Comparison of ENCODE assay signal across 10 cellular contexts in genomic region chr5:14250094-14250777, GRCh38.
DNase-seq lines count a peak whose midpoint lies in the region; ATAC-seq and TF ChIP-seq lines count a peak whose summit lies in the region.
"Had no signal": no experiment of that assay in that cellular context is flagged by ENCODE, and none has a peak within 500 bp of the region (broad histone marks: within the 10 kb centered on the region; RNA-seq: fewer than 3 reads in every experiment).

No MANE protein-coding gene starts in this region.

- H3K36me3 ChIP-seq in psoas muscle (ENCODE audit: insufficient read depth in 1 of 2, low read depth in 1 of 2): no peaks in the 10 kb centered on the region
- H3K36me3 ChIP-seq: suprapubic skin had no signal

- peaks cover 3% of the 10 kb centered on the region for H3K9me3 Mint-ChIP-seq in activated CD8-positive, alpha-beta T cell treated with anti-CD3 and anti-CD28 coated beads for 36 hours
- H3K9me3 Mint-ChIP-seq: activated naive CD8-positive, alpha-beta T cell treated with anti-CD3 and anti-CD28 coated beads, Interleukin-2, amount 10 ng/mL, durations not matched to agents 7 days and 5 days had no signal

- H3K4me3 Mint-ChIP-seq in activated CD8-positive, alpha-beta T cell treated with anti-CD3 and anti-CD28 coated beads for 36 hours: no peak overlapping the region
- H3K4me3 Mint-ChIP-seq: activated naive CD8-positive, alpha-beta T cell treated with anti-CD3 and anti-CD28 coated beads, Interleukin-2, amount 10 ng/mL, durations not matched to agents 7 days and 5 days had no signal

- H3K27me3 ChIP-seq in psoas muscle (ENCODE audit: insufficient read depth in 3 of 3, low read length in 2 of 3): no peaks in the 10 kb centered on the region
- H3K27me3 ChIP-seq: suprapubic skin had no signal

- peak overlapping the region; percentile 3 for H3K4me3 ChIP-seq in psoas muscle
- H3K4me3 ChIP-seq: suprapubic skin had no signal

- no peaks in the 10 kb centered on the region for H3K36me3 Mint-ChIP-seq in activated CD8-positive, alpha-beta T cell treated with anti-CD3 and anti-CD28 coated beads for 36 hours (ENCODE audit: low read depth)
- H3K36me3 Mint-ChIP-seq: activated naive CD8-positive, alpha-beta T cell treated with anti-CD3 and anti-CD28 coated beads, Interleukin-2, amount 10 ng/mL, durations not matched to agents 7 days and 5 days had no signal

- CTCF ChIA-PET in activated CD8-positive, alpha-beta T cell treated with anti-CD3 and anti-CD28 coated beads for 36 hours (lab: Charles Lee): no interaction called here

- H3K4me1 ChIP-seq in psoas muscle: peaks cover 39% of the 10 kb centered on the region

- no peak for TF ChIP-seq EP300 in Ishikawa (IDR thresholded peaks at IDR 0.05; ENCODE audit: borderline replicate concordance)

- intact Hi-C loops in head of caudate nucleus (cut with DNase I) (no loop called here), psoas muscle (cut with DNase I) (no loop called here)
- intact Hi-C loops in activated CD8-positive, alpha-beta T cell treated with anti-CD3 and anti-CD28 coated beads for 36 hours (cut with micrococcal nuclease): no loop called here

- no peak for TF ChIP-seq CTCF in psoas muscle (IDR thresholded peaks at IDR 0.05)
- TF ChIP-seq CTCF in activated CD8-positive, alpha-beta T cell treated with anti-CD3 and anti-CD28 coated beads for 36 hours (IDR thresholded peaks at IDR 0.05): no peak

- no peaks in the 10 kb centered on the region for H3K27me3 Mint-ChIP-seq in activated CD8-positive, alpha-beta T cell treated with anti-CD3 and anti-CD28 coated beads for 36 hours

- H3K27ac Mint-ChIP-seq in activated CD8-positive, alpha-beta T cell treated with anti-CD3 and anti-CD28 coated beads for 36 hours: no peak overlapping the region
- H3K27ac Mint-ChIP-seq: activated naive CD8-positive, alpha-beta T cell treated with anti-CD3 and anti-CD28 coated beads, Interleukin-2, amount 10 ng/mL, durations not matched to agents 7 days and 5 days had no signal

- peaks cover 4% of the 10 kb centered on the region for H3K9me3 ChIP-seq in psoas muscle
- H3K9me3 ChIP-seq: suprapubic skin had no signal

- POLR2A ChIA-PET in activated CD8-positive, alpha-beta T cell treated with anti-CD3 and anti-CD28 coated beads for 36 hours (lab: Charles Lee): no interaction called here

- ATAC-seq in SK-N-SH treated with all-trans-retinoic acid at 6 μM for 48 hours (peak; percentile 67), psoas muscle (peak; percentile 72 to 87 (median 77)), HG03108 (IDR thresholded peaks at IDR 0.05; ENCODE audit: unreplicated experiment) (no peak)
- no peak for ATAC-seq in activated CD8-positive, alpha-beta T cell treated with anti-CD3 and anti-CD28 coated beads for 36 hours

- H3K27ac ChIP-seq in psoas muscle: peak overlapping the region; percentile 57
- H3K27ac ChIP-seq: suprapubic skin had no signal

- peak; percentile 87 for DNase-seq in DMS153 (lab: John Stamatoyannopoulos, UW)
- peak; percentile 73 to 97 (median 88) for DNase-seq in head of caudate nucleus
- DNase-seq in psoas muscle: peak; percentile 65 to 78
- no peak for DNase-seq in activated CD8-positive, alpha-beta T cell treated with anti-CD3 and anti-CD28 coated beads for 36 hours
- no peak for DNase-seq in activated CD4-positive, alpha-beta T cell treated with anti-CD3 and anti-CD28 coated beads for 4 hours
- DNase-seq: activated naive CD8-positive, alpha-beta T cell treated with anti-CD3 and anti-CD28 coated beads, Interleukin-2, amount 10 ng/mL, durations not matched to agents 7 days and 5 days had no signal

- no peaks in the 10 kb centered on the region for H3K4me1 Mint-ChIP-seq in activated CD8-positive, alpha-beta T cell treated with anti-CD3 and anti-CD28 coated beads for 36 hours (ENCODE audit: low read depth)

- WGBS in psoas muscle, 3 donors: 40 to 48% (median 44%) methylated on average over 17 of the region's 17 CpGs

- TF ChIP-seq RAD21 in Ishikawa (IDR thresholded peaks at IDR 0.05; ENCODE audit: low read depth): no peak

TF ChIP-seq in Ishikawa, 13 proteins besides CTCF, POLR2A, EP300 and RAD21:
- TF ChIP-seq USF1 (IDR thresholded peaks at IDR 0.05) (peak; percentile 41; the same call in 1 of the 2 replicates), FOXM1 (IDR thresholded peaks at IDR 0.05; ENCODE audit: borderline replicate concordance, low read depth) (no peak), YY1 (IDR thresholded peaks at IDR 0.05; ENCODE audit: low read depth) (no peak), MAX (IDR thresholded peaks at IDR 0.05) (peak; percentile 72)
TF ChIP-seq in Ishikawa: peak in this region for 2.

TF ChIP-seq in SK-N-SH treated with all-trans-retinoic acid at 6 μM for 48 hours, 23 proteins besides CTCF, POLR2A, EP300 and RAD21:
- TF ChIP-seq ISL1 (CRISPR knock-in tag; IDR thresholded peaks at IDR 0.05) (no peak), ZFP3 (CRISPR knock-in tag; IDR thresholded peaks at IDR 0.05) (peak; percentile 49; the same call in 1 of the 2 replicates), CREB5 (CRISPR knock-in tag; IDR thresholded peaks at IDR 0.05; ENCODE audit: low read depth) (no peak), TSHZ2 (CRISPR knock-in tag; IDR thresholded peaks at IDR 0.05) (peak; percentile 72)

Comparison
In these comparisons a context has a peak if more than half of its experiments do, and no peak if none do; other contexts are left out.
1. DNase-seq: peak in DMS153 (single experiment), head of caudate nucleus (42 of 42) and psoas muscle (2 of 2); none in activated CD8-positive, alpha-beta T cell treated with anti-CD3 and anti-CD28 coated beads for 36 hours (single experiment) and activated CD4-positive, alpha-beta T cell treated with anti-CD3 and anti-CD28 coated beads for 4 hours (0 of 2).
2. ATAC-seq: peak in SK-N-SH treated with all-trans-retinoic acid at 6 μM for 48 hours (single experiment) and psoas muscle (4 of 4); none in activated CD8-positive, alpha-beta T cell treated with anti-CD3 and anti-CD28 coated beads for 36 hours (single experiment) and HG03108 (single experiment).